In genomic region chr4:57099363-57099762, GRCh38 we compare ENCODE assay signal across 18 cellular contexts. TPM values are rescaled to one million over a fixed set of nuclear protein-coding genes. Genes with fewer than 3 reads are reported as not detected.
DNase-seq lines count a peak whose midpoint lies in the region; ATAC-seq and TF ChIP-seq lines count a peak whose summit lies in the region.
"Had no signal": no experiment of that assay in that cellular context is flagged by ENCODE, and none has a peak within 500 bp of the region (broad histone marks: within the 10 kb centered on the region; RNA-seq: fewer than 3 reads in every experiment).

No MANE protein-coding gene starts in this region.

- H2AFZ ChIP-seq in ACC112 (ENCODE audit: low read length, unreplicated experiment), result no peak overlapping the region
- peak overlapping the region; percentile 61; the same call in 1 of the 2 replicates for H2AFZ ChIP-seq in SK-N-SH (ENCODE audit: low read depth)

- no peaks in the 10 kb centered on the region for H3K9me3 ChIP-seq in SK-N-SH
- no peaks in the 10 kb centered on the region for H3K9me3 ChIP-seq in skeletal muscle tissue (ENCODE audit: control insufficient read depth in 3 of 3, low read length in 3 of 3)

- no peaks in the 10 kb centered on the region for H3K9me3 Mint-ChIP-seq in activated T-cell treated with anti-CD3 and anti-CD28 coated beads, Interleukin-2, amount 50 U/mL, for 72 hours

- CTCF ChIA-PET in SK-N-SH (lab: Yijun Ruan, JAX), result interaction anchor here (0.6 to 1.4 kb wide), 4 partner anchors 23 to 1116 kb away, joined by 3 to 6 read pairs (median 3); no protein-coding TSS in a partner anchor

- no peak overlapping the region for H3K27ac Mint-ChIP-seq in activated T-cell treated with anti-CD3 and anti-CD28 coated beads, Interleukin-2, amount 50 U/mL, for 72 hours

- H3K9ac ChIP-seq in SK-N-SH (no peak overlapping the region), skeletal muscle tissue (ENCODE audit: low read depth in 1 of 3, low read length in 3 of 3) (no peak overlapping the region)

- ATAC-seq in activated T-cell treated with anti-CD3 and anti-CD28 coated beads, Interleukin-2, amount 50 U/mL, for 72 hours (replicated peaks in 1 of 2), result no peak
- ATAC-seq: Panc1 had no signal

- no peaks in the 10 kb centered on the region for H3K9me2 ChIP-seq in SK-N-SH

- no peak for TF ChIP-seq EP300 in SK-N-SH (IDR thresholded peaks at IDR 0.05; ENCODE audit: borderline replicate concordance in 1 of 2, low read depth in 1 of 2, low read length in 1 of 2)

- WGBS in SK-N-SH (ENCODE audit: low lambda C conversion rate), result 58% methylated on average over 2 of the region's 2 CpGs

- H3K4me3 ChIP-seq in ACC112 (ENCODE audit: low read depth, low read length), result no peak overlapping the region
- H3K4me3 ChIP-seq in SK-N-SH (ENCODE audit: low read depth in 2 of 2, low read length in 1 of 2), result no peak overlapping the region
- no peak overlapping the region for H3K4me3 ChIP-seq in skeletal muscle tissue (ENCODE audit: low read length in 3 of 3)
- H3K4me3 ChIP-seq in H7 (ENCODE audit: insufficient read depth, low read depth, low read length), result no peak overlapping the region
- H3K4me3 ChIP-seq: lung had no signal

- TF ChIP-seq CTCF in SK-N-SH (IDR thresholded peaks at IDR 0.05), result no peak

- H3K27me3 Mint-ChIP-seq in activated T-cell treated with anti-CD3 and anti-CD28 coated beads, Interleukin-2, amount 50 U/mL, for 72 hours (ENCODE audit: low read depth), result peaks cover 4% of the 10 kb centered on the region

- no peaks in the 10 kb centered on the region for H3K4me1 Mint-ChIP-seq in activated T-cell treated with anti-CD3 and anti-CD28 coated beads, Interleukin-2, amount 50 U/mL, for 72 hours (ENCODE audit: low read depth)

- DNase-seq in SK-N-SH (no peak), iris pigment epithelial cell (ENCODE audit: low read depth) (peak; percentile 34), NCI-H2029 treated with DMSO at 0.1 percent for 48 hours (lab: John Stamatoyannopoulos, UW) (no peak), AML-193 (lab: John Stamatoyannopoulos, UW) (no peak), H7 (no peak)
- DNase-seq in activated T-cell treated with anti-CD3 and anti-CD28 coated beads, Interleukin-2, amount 50 U/mL, for 72 hours, result no peak
- DNase-seq: activated effector memory CD4-positive, alpha-beta T cell treated with anti-CD3 and anti-CD28 coated beads, Interleukin-2, amount 50 U/mL, for 16 hours; COR-L47; NCI-H2029; NCI-H748 treated with DMSO at 0.1 percent for 48 hours; nucleus accumbens; stimulated activated naive CD4-positive, alpha-beta T cell treated with Interleukin-2 at 50 U/mL for 16 hours; T-helper 1 cell had no signal

- H4K20me1 ChIP-seq in SK-N-SH (ENCODE audit: insufficient read depth), result no peaks in the 10 kb centered on the region

- no peak overlapping the region for H3K4me3 Mint-ChIP-seq in activated T-cell treated with anti-CD3 and anti-CD28 coated beads, Interleukin-2, amount 50 U/mL, for 72 hours

- POLR2A ChIA-PET in SK-N-SH (lab: Yijun Ruan, JAX), result no interaction called here

- H3K36me3 Mint-ChIP-seq in activated T-cell treated with anti-CD3 and anti-CD28 coated beads, Interleukin-2, amount 50 U/mL, for 72 hours (ENCODE audit: insufficient read depth in 2 of 2), result no peaks in the 10 kb centered on the region

- no peak for TF ChIP-seq RAD21 in SK-N-SH (IDR thresholded peaks at IDR 0.05; ENCODE audit: low read length)

- peaks cover 15% of the 10 kb centered on the region; the same call in 1 of the 2 replicates for H3K36me3 ChIP-seq in ACC112 (ENCODE audit: insufficient read depth, low read length)
- no peaks in the 10 kb centered on the region for H3K36me3 ChIP-seq in SK-N-SH (replicated peaks in 1 of 2; ENCODE audit: control insufficient read depth in 1 of 2, insufficient read depth in 2 of 2, low read length in 1 of 2)
- no peaks in the 10 kb centered on the region for H3K36me3 ChIP-seq in skeletal muscle tissue (ENCODE audit: control insufficient read depth in 3 of 3, insufficient read depth in 3 of 3, low read length in 3 of 3)
- no peaks in the 10 kb centered on the region for H3K36me3 ChIP-seq in H7 (replicated peaks; ENCODE audit: control insufficient read depth, insufficient read depth, low read length)

- H3K4me2 ChIP-seq in SK-N-SH, result peak overlapping the region; percentile 53; the same call in 1 of the 2 replicates

- no peaks in the 10 kb centered on the region for H3K27me3 ChIP-seq in ACC112 (ENCODE audit: insufficient read depth, low read length)
- H3K27me3 ChIP-seq in SK-N-SH (ENCODE audit: insufficient read depth), result no peaks in the 10 kb centered on the region
- no peaks in the 10 kb centered on the region for H3K27me3 ChIP-seq in skeletal muscle tissue (ENCODE audit: control insufficient read depth in 3 of 3, insufficient read depth in 3 of 3, low read length in 3 of 3)
- H3K27me3 ChIP-seq in H7 (ENCODE audit: control insufficient read depth, insufficient read depth, low read length), result no peaks in the 10 kb centered on the region

- H3K4me1 ChIP-seq in ACC112 (ENCODE audit: control insufficient read depth, insufficient read depth, low read length, unreplicated experiment) (peaks cover 90% of the 10 kb centered on the region), SK-N-SH (ENCODE audit: control insufficient read depth in 1 of 2, insufficient read depth in 2 of 2, low read depth in 1 of 2, low read length in 1 of 2) (peaks cover 11 to 29% of the 10 kb centered on the region in 2 experiments; a peak in 3 of 4 replicates), skeletal muscle tissue (ENCODE audit: control insufficient read depth in 3 of 3, insufficient read depth in 3 of 3, low read length in 3 of 3) (peaks cover 19 to 23% (median 23%) of the 10 kb centered on the region in 3 donors)

- H3K79me2 ChIP-seq in ACC112 (ENCODE audit: control insufficient read depth, insufficient read depth, low read length, unreplicated experiment), result peaks cover 94% of the 10 kb centered on the region
- no peaks in the 10 kb centered on the region for H3K79me2 ChIP-seq in SK-N-SH (ENCODE audit: insufficient read depth)

- H3K27ac ChIP-seq in ACC112 (ENCODE audit: low read depth, low read length), result peak overlapping the region; percentile 97
- H3K27ac ChIP-seq in SK-N-SH (ENCODE audit: low read depth in 2 of 2, low read length in 1 of 2), result peak overlapping the region; percentile 65 to 66; a peak in 3 of 4 replicates
- peak overlapping the region; percentile 33 for H3K27ac ChIP-seq in skeletal muscle tissue (ENCODE audit: low read depth, low read length)

- peaks cover 30% of the 10 kb centered on the region for H3F3A ChIP-seq in SK-N-SH (replicated peaks; ENCODE audit: insufficient read depth)

TF ChIP-seq in SK-N-SH, 30 proteins besides CTCF, POLR2A, EP300 and RAD21:
- TF ChIP-seq SMC3 (IDR thresholded peaks at IDR 0.05; ENCODE audit: low read depth, low read length), result no peak
- TF ChIP-seq YY1 (IDR thresholded peaks at IDR 0.05; ENCODE audit: low read depth), result no peak
- TF ChIP-seq FOXJ3 (CRISPR knock-in tag; IDR thresholded peaks at IDR 0.05), result no peak
- TF ChIP-seq RXRA (IDR thresholded peaks at IDR 0.05; ENCODE audit: borderline replicate concordance, low read depth), result no peak
- no peak for TF ChIP-seq TCF12 (IDR thresholded peaks at IDR 0.05)
- TF ChIP-seq, protein P1, sequence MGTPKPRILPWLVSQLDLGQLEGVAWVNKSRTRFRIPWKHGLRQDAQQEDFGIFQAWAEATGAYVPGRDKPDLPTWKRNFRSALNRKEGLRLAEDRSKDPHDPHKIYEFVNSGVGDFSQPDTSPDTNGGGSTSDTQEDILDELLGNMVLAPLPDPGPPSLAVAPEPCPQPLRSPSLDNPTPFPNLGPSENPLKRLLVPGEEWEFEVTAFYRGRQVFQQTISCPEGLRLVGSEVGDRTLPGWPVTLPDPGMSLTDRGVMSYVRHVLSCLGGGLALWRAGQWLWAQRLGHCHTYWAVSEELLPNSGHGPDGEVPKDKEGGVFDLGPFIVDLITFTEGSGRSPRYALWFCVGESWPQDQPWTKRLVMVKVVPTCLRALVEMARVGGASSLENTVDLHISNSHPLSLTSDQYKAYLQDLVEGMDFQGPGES (IDR thresholded peaks at IDR 0.05; ENCODE audit: low read depth, low read length), result no peak
- no peak for TF ChIP-seq RFX5 (IDR thresholded peaks at IDR 0.05; ENCODE audit: low read length)
- TF ChIP-seq GABPA (IDR thresholded peaks at IDR 0.05; ENCODE audit: low read depth), result no peak

RNA-seq across cellular contexts. Expression of gene IGFBP7, which starts 10.8 kb away (rescaled TPM):
- polyA plus RNA-seq in SK-N-SH (2012; rRNA removed), result 0.38 and 0.71 TPM in 2 replicates
- 0.39 and 0.67 TPM in 2 replicates for polyA plus RNA-seq in SK-N-SH (2012; cell fraction: cytosol; rRNA removed)
- polyA plus RNA-seq in SK-N-SH (2012; cell fraction: nucleus; rRNA removed), result 0.77 and 1.4 TPM in 2 replicates
- total RNA-seq in skeletal muscle tissue, result 66.8 TPM
- total RNA-seq in activated T-cell treated with anti-CD3 and anti-CD28 coated beads, Interleukin-2, amount 50 U/mL, for 72 hours, result not detected
- total RNA-seq in H7 (2014; rRNA removed; shearing (Covaris generic)), result 4.4 and 6.7 TPM in 2 replicates
- total RNA-seq: activated CD8-positive, alpha-beta memory T cell treated with anti-CD3 and anti-CD28 coated beads for 36 hours had no signal

Comparison
In these comparisons a context has a peak if more than half of its experiments do, and no peak if none do; other contexts are left out.
1. H3K27ac ChIP-seq: peak in every context shown above with its lines; median percentile 97 in ACC112; 66 in SK-N-SH; 33 in skeletal muscle tissue.